Comparison of ENCODE assay signal across 21 cellular contexts in genomic region chr4:126124817-126125216, GRCh38.
"Had no signal": no experiment of that assay in that cellular context is flagged by ENCODE, and none has a peak within 500 bp of the region (broad histone marks: within the 10 kb centered on the region; RNA-seq: fewer than 3 reads in every experiment).

No MANE protein-coding gene starts in this region.

- ATAC-seq: heart left ventricle; left colon; left ventricle myocardium superior; psoas muscle; right lobe of liver; stimulated activated naive B cell treated with anti-CD40 and anti-IgM and Interleukin-4, amounts not matched to agents 10 μg/mL and 1 μg/mL and 100 μg/mL, for 72 hours; stimulated activated naive CD8-positive, alpha-beta T cell treated with anti-CD3 and anti-CD28 coated beads, Interleukin-15, amount 100 ng/mL, for 72 hours; upper lobe of right lung had no signal

- H3K9me3 ChIP-seq: esophagus muscularis mucosa, psoas muscle, right lobe of liver, testis, tibial nerve, upper lobe of right lung had no signal

- H3K4me1 ChIP-seq: heart left ventricle, psoas muscle, right lobe of liver, testis, upper lobe of right lung had no signal

- H3K27ac Mint-ChIP-seq: naive B cell; stimulated activated naive B cell treated with anti-CD40 and anti-IgM and Interleukin-4, amounts not matched to agents 10 μg/mL and 1 μg/mL and 100 μg/mL, for 72 hours; stimulated activated naive CD8-positive, alpha-beta T cell treated with anti-CD3 and anti-CD28 coated beads, Interleukin-15, amount 100 ng/mL, for 72 hours had no signal

- DNase-seq: effector memory CD4-positive, alpha-beta T cell; heart left ventricle; hippocampal formation; left colon; left ventricle myocardium superior; mesendoderm; naive B cell; psoas muscle; retina; right lobe of liver; stimulated activated CD4-positive, alpha-beta T cell treated with anti-CD3 and anti-CD28 coated beads, Interleukin-2, amount 100 ng/mL, for 24 hours; stimulated activated CD4-positive, alpha-beta T cell treated with anti-CD3 and anti-CD28 coated beads, Interleukin-4, amount 100 ng/mL, for 4 hours; stimulated activated naive B cell treated with anti-CD40 and anti-IgM and Interleukin-4, amounts not matched to agents 10 μg/mL and 1 μg/mL and 100 μg/mL, for 72 hours; stimulated activated naive CD8-positive, alpha-beta T cell treated with anti-CD3 and anti-CD28 coated beads, Interleukin-15, amount 100 ng/mL, for 72 hours; testis; upper lobe of right lung had no signal

- H3K27ac ChIP-seq: epithelial cell of prostate, esophagus muscularis mucosa, heart left ventricle, psoas muscle, right lobe of liver, testis, tibial nerve, upper lobe of right lung had no signal

- H3K4me3 ChIP-seq: esophagus muscularis mucosa, heart left ventricle, lung, psoas muscle, right lobe of liver, testis, tibial nerve, upper lobe of right lung had no signal

- H3K36me3 ChIP-seq: esophagus muscularis mucosa, heart left ventricle, right lobe of liver, tibial nerve, upper lobe of right lung had no signal

- H3K4me1 Mint-ChIP-seq: naive B cell; stimulated activated naive B cell treated with anti-CD40 and anti-IgM and Interleukin-4, amounts not matched to agents 10 μg/mL and 1 μg/mL and 100 μg/mL, for 72 hours; stimulated activated naive CD8-positive, alpha-beta T cell treated with anti-CD3 and anti-CD28 coated beads, Interleukin-15, amount 100 ng/mL, for 72 hours had no signal

- H3K4me3 Mint-ChIP-seq: naive B cell; nephron; stimulated activated naive B cell treated with anti-CD40 and anti-IgM and Interleukin-4, amounts not matched to agents 10 μg/mL and 1 μg/mL and 100 μg/mL, for 72 hours; stimulated activated naive CD8-positive, alpha-beta T cell treated with anti-CD3 and anti-CD28 coated beads, Interleukin-15, amount 100 ng/mL, for 72 hours had no signal

- H3K27me3 ChIP-seq: esophagus muscularis mucosa, heart left ventricle, right lobe of liver, testis, tibial nerve, upper lobe of right lung had no signal

- H3K36me3 Mint-ChIP-seq: naive B cell; stimulated activated naive B cell treated with anti-CD40 and anti-IgM and Interleukin-4, amounts not matched to agents 10 μg/mL and 1 μg/mL and 100 μg/mL, for 72 hours had no signal

- H3K27me3 Mint-ChIP-seq: naive B cell; stimulated activated naive B cell treated with anti-CD40 and anti-IgM and Interleukin-4, amounts not matched to agents 10 μg/mL and 1 μg/mL and 100 μg/mL, for 72 hours; stimulated activated naive CD8-positive, alpha-beta T cell treated with anti-CD3 and anti-CD28 coated beads, Interleukin-15, amount 100 ng/mL, for 72 hours had no signal
